14 cellular contexts compared by ENCODE assay signal in genomic region chr2:28378679-28379392, GRCh38. TPM values are rescaled to one million over a fixed set of nuclear protein-coding genes. Genes with fewer than 3 reads are reported as not detected.
DNase-seq lines count a peak whose midpoint lies in the region; ATAC-seq and TF ChIP-seq lines count a peak whose summit lies in the region.
"Had no signal": no experiment of that assay in that cellular context is flagged by ENCODE, and none has a peak within 500 bp of the region (broad histone marks: within the 10 kb centered on the region; RNA-seq: fewer than 3 reads in every experiment).

No MANE protein-coding gene starts in this region.

- H3K9me3 ChIP-seq in CD4-positive, CD25-positive, alpha-beta regulatory T cell (ENCODE audit: control insufficient read depth in 2 of 2, low read length in 2 of 2) = no peaks in the 10 kb centered on the region

- H3K27ac Mint-ChIP-seq in CD4-positive, CD25-positive, alpha-beta regulatory T cell = peak overlapping the region; percentile 34 to 50 (median 36)
- H3K27ac Mint-ChIP-seq in central memory CD8-positive, alpha-beta T cell (ENCODE audit: low read depth) = peak overlapping the region; percentile 71
- H3K27ac Mint-ChIP-seq: H9 had no signal

- no peaks in the 10 kb centered on the region for H3K36me3 ChIP-seq in CD4-positive, CD25-positive, alpha-beta regulatory T cell (ENCODE audit: control insufficient read depth, insufficient read depth, low read length)
- H3K36me3 ChIP-seq: brain microvascular endothelial cell had no signal

- H3K4me3 Mint-ChIP-seq in CD4-positive, CD25-positive, alpha-beta regulatory T cell = no peak overlapping the region
- H3K4me3 Mint-ChIP-seq in central memory CD8-positive, alpha-beta T cell = peak overlapping the region; percentile 45
- H3K4me3 Mint-ChIP-seq: H9 had no signal

- H3K4me1 ChIP-seq in CD4-positive, CD25-positive, alpha-beta regulatory T cell (ENCODE audit: control insufficient read depth, insufficient read depth, low read length, poor library complexity, severe bottlenecking) = peaks cover 15% of the 10 kb centered on the region

- TF ChIP-seq CTCF in NB4 (IDR thresholded peaks at IDR 0.05; ENCODE audit: low read depth, low read length) = peak; percentile 5

- no peak overlapping the region for H3K4me3 ChIP-seq in CD4-positive, CD25-positive, alpha-beta regulatory T cell (ENCODE audit: low read depth, low read length)
- H3K4me3 ChIP-seq in NB4 (ENCODE audit: low read depth, low read length) = peak overlapping the region; percentile 30

- no peak overlapping the region for H3K27ac ChIP-seq in CD4-positive, CD25-positive, alpha-beta regulatory T cell (ENCODE audit: insufficient read depth, low read length, poor library complexity, severe bottlenecking)
- H3K27ac ChIP-seq: brain microvascular endothelial cell, C4-2B had no signal

- H3K27me3 ChIP-seq in CD4-positive, CD25-positive, alpha-beta regulatory T cell (ENCODE audit: control insufficient read depth, insufficient read depth, low read length) = no peaks in the 10 kb centered on the region
- H3K27me3 ChIP-seq: brain microvascular endothelial cell had no signal

- no peaks in the 10 kb centered on the region for H3K36me3 Mint-ChIP-seq in CD4-positive, CD25-positive, alpha-beta regulatory T cell
- peaks cover 2% of the 10 kb centered on the region for H3K36me3 Mint-ChIP-seq in central memory CD8-positive, alpha-beta T cell (ENCODE audit: insufficient read depth)

- peaks cover 0 to 27% (median 8%) of the 10 kb centered on the region in 4 donors for H3K4me1 Mint-ChIP-seq in CD4-positive, CD25-positive, alpha-beta regulatory T cell
- peaks cover 30% of the 10 kb centered on the region for H3K4me1 Mint-ChIP-seq in central memory CD8-positive, alpha-beta T cell

- H3K9me3 Mint-ChIP-seq in CD4-positive, CD25-positive, alpha-beta regulatory T cell = peaks cover 0 to 2% (median 0%) of the 10 kb centered on the region in 7 donors
- H3K9me3 Mint-ChIP-seq in central memory CD8-positive, alpha-beta T cell = no peaks in the 10 kb centered on the region
- H3K9me3 Mint-ChIP-seq: H9 had no signal

- intact Hi-C loops in posterior vena cava (cut with DNase I) = loop anchor here in 1 of 2 donors (5.0 kb wide), 1 partner anchor 1872 kb away; no protein-coding TSS in a partner anchor

- peak; percentile 32 to 47 for ATAC-seq in CD4-positive, CD25-positive, alpha-beta regulatory T cell (ENCODE audit: low read depth in 2 of 2)
- ATAC-seq in central memory CD8-positive, alpha-beta T cell (replicated peaks; ENCODE audit: extremely low read depth, poor library complexity, severe bottlenecking) = peak; percentile 82
- no peak for ATAC-seq in GM21367 (IDR thresholded peaks at IDR 0.05; ENCODE audit: unreplicated experiment)

- TF ChIP-seq POLR2A in NB4 (IDR thresholded peaks at IDR 0.05; ENCODE audit: extremely low read depth, insufficient read length) = peak; percentile 13

- no peak for DNase-seq in CD4-positive, CD25-positive, alpha-beta regulatory T cell
- DNase-seq in NB4 (ENCODE audit: low read depth) (peak; percentile 86), posterior vena cava (ENCODE audit: low spot score) (peak; percentile 28), amniotic stem cell (lab: John Stamatoyannopoulos, UW) (no peak), NCI-H2029 treated with DMSO at 0.1 percent for 48 hours (lab: John Stamatoyannopoulos, UW) (no peak), occipital lobe (lab: John Stamatoyannopoulos, UW) (no peak)
- no peak for DNase-seq in central memory CD8-positive, alpha-beta T cell (ENCODE audit: low spot score in 2 of 2)
- DNase-seq: activated CD8-positive, alpha-beta memory T cell treated with anti-CD3 and anti-CD28 coated beads, Interleukin-2, amount 50 U/mL, for 4 hours; brain microvascular endothelial cell; H9; NCI-H510A treated with DMSO at 0.1 percent for 48 hours; nucleus accumbens had no signal

- peaks cover 4% of the 10 kb centered on the region for H3K27me3 Mint-ChIP-seq in CD4-positive, CD25-positive, alpha-beta regulatory T cell
- no peaks in the 10 kb centered on the region for H3K27me3 Mint-ChIP-seq in central memory CD8-positive, alpha-beta T cell

RNA-seq across cellular contexts. Expression of gene FOSL2, which starts 13.8 kb away (rescaled TPM):
- 195 TPM for total RNA-seq in CD4-positive, CD25-positive, alpha-beta regulatory T cell
- polyA plus RNA-seq in CD4-positive, CD25-positive, alpha-beta regulatory T cell = 1 to 10 TPM; 1.9 to 3.9 (median 2.5) TPM
- total RNA-seq in posterior vena cava (100 to 1,000 TPM; 105 to 141 TPM), occipital lobe (6.2 TPM)

Comparison
In these comparisons a context has a peak if more than half of its experiments do, and no peak if none do; other contexts are left out.
1. DNase-seq: peak in NB4 (single experiment) and posterior vena cava (single experiment); none in CD4-positive, CD25-positive, alpha-beta regulatory T cell (0 of 3), central memory CD8-positive, alpha-beta T cell (0 of 2), amniotic stem cell (single experiment), NCI-H2029 treated with DMSO at 0.1 percent for 48 hours (single experiment) and occipital lobe (single experiment).
2. RNA of gene FOSL2, which starts 13.8 kb away (total RNA-seq): 195 TPM in CD4-positive, CD25-positive, alpha-beta regulatory T cell (single experiment) and 105 to 141 TPM in posterior vena cava; 6.2 TPM in occipital lobe (single experiment); every median in the first group is over 10 times any median in the second.